15 cellular contexts compared by ENCODE assay signal in genomic region chr22:20137113-20137512, GRCh38. TPM values are rescaled to one million over a fixed set of nuclear protein-coding genes. Genes with fewer than 3 reads are reported as not detected.
"Had no signal": no experiment of that assay in that cellular context is flagged by ENCODE, and none has a peak within 500 bp of the region (broad histone marks: within the 10 kb centered on the region; RNA-seq: fewer than 3 reads in every experiment).

No MANE protein-coding gene starts in this region.

- H3K27ac ChIP-seq: prostate gland, WERI-Rb-1 had no signal

- H3K27ac Mint-ChIP-seq: activated CD8-positive, alpha-beta T cell treated with anti-CD3 and anti-CD28 coated beads for 36 hours; activated naive CD8-positive, alpha-beta T cell treated with anti-CD3 and anti-CD28 coated beads, Interleukin-2, amount 50 U/mL, for 24 hours; natural killer cell treated with Interleukin-12 subunit alpha and Interleukin-12 subunit beta and Interleukin-15 and Interleukin-18, amount 100 ng/mL, for 72 hours had no signal

- ATAC-seq: activated CD8-positive, alpha-beta T cell treated with anti-CD3 and anti-CD28 coated beads for 36 hours; activated naive CD8-positive, alpha-beta T cell treated with anti-CD3 and anti-CD28 coated beads, Interleukin-2, amount 50 U/mL, for 24 hours; esophagus mucosa; natural killer cell treated with Interleukin-12 subunit alpha and Interleukin-12 subunit beta and Interleukin-15 and Interleukin-18, amount 100 ng/mL, for 72 hours; T-cell had no signal

- H3K9me3 Mint-ChIP-seq: activated CD8-positive, alpha-beta T cell treated with anti-CD3 and anti-CD28 coated beads for 36 hours; activated naive CD8-positive, alpha-beta T cell treated with anti-CD3 and anti-CD28 coated beads, Interleukin-2, amount 50 U/mL, for 24 hours; natural killer cell treated with Interleukin-12 subunit alpha and Interleukin-12 subunit beta and Interleukin-15 and Interleukin-18, amount 100 ng/mL, for 72 hours; T-cell had no signal

- DNase-seq: activated CD4-positive, alpha-beta T cell treated with anti-CD3 and anti-CD28 coated beads for 4 hours; activated CD8-positive, alpha-beta memory T cell treated with anti-CD3 and anti-CD28 coated beads, Interleukin-2, amount 50 U/mL, for 4 hours; activated CD8-positive, alpha-beta T cell treated with anti-CD3 and anti-CD28 coated beads for 36 hours; activated naive CD4-positive, alpha-beta T cell treated with Interleukin-2 at 50 U/mL for 16 hours; activated naive CD8-positive, alpha-beta T cell treated with anti-CD3 and anti-CD28 coated beads, Interleukin-2, amount 50 U/mL, for 24 hours; cerebellar nuclear complex; dermis blood vessel endothelial cell; glutamatergic neuron; stimulated activated CD4-positive, alpha-beta T cell treated with anti-CD3 and anti-CD28 coated beads, Interleukin-4, amount 100 ng/mL, for 4 hours; T-cell; T1000; WERI-Rb-1 had no signal

- H3K36me3 Mint-ChIP-seq: natural killer cell treated with Interleukin-12 subunit alpha and Interleukin-12 subunit beta and Interleukin-15 and Interleukin-18, amount 100 ng/mL, for 72 hours; T-cell had no signal

- H3K4me3 Mint-ChIP-seq: activated CD8-positive, alpha-beta T cell treated with anti-CD3 and anti-CD28 coated beads for 36 hours; activated naive CD8-positive, alpha-beta T cell treated with anti-CD3 and anti-CD28 coated beads, Interleukin-2, amount 50 U/mL, for 24 hours; natural killer cell treated with Interleukin-12 subunit alpha and Interleukin-12 subunit beta and Interleukin-15 and Interleukin-18, amount 100 ng/mL, for 72 hours; T-cell had no signal

- H3K4me3 ChIP-seq: prostate gland had no signal

- H3K36me3 ChIP-seq: prostate gland, WERI-Rb-1 had no signal

- H3K9me3 ChIP-seq: prostate gland had no signal

RNA-seq across cellular contexts. Expression of gene CCDC188, which starts 13.7 kb away (rescaled TPM):
- total RNA-seq: activated CD8-positive, alpha-beta T cell treated with anti-CD3 and anti-CD28 coated beads for 36 hours had no signal
